In the genomic region with DNA sequence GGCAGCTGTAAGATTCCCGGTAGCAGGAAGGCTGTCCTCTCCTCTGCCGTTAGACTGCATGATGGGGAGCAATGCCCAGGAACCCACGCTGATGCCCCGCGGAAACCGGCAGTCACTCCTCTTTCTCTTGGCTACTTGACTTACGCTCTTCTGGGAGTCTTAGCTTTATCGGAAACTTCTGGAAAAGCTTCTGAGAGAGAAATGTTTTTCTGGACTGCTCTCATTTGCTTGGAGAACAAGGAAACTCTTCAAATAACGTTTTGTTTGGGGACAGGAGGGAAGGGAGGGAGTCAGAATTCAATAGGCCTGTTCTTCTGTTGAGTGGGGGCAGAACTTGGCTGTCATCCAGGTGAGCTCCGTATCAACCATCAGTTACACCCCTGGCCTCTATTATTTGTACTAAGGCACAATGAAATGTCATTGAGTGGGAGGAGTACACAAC, we compare ENCODE assay signal across 8 cellular contexts.
DNase-seq lines count a peak whose midpoint lies in the region; ATAC-seq and TF ChIP-seq lines count a peak whose summit lies in the region.

No MANE protein-coding gene starts in this region.

- CTCF ChIA-PET in activated CD4-positive, alpha-beta T cell treated with anti-CD3 and anti-CD28 coated beads for 36 hours (lab: Charles Lee) = interaction anchor here (2.1 kb wide), 1 partner anchor 10 kb away, joined by 4 read pairs; no protein-coding TSS in a partner anchor

- H3K27me3 Mint-ChIP-seq in activated CD4-positive, alpha-beta T cell treated with anti-CD3 and anti-CD28 coated beads for 36 hours = no peaks in the 10 kb centered on the region

- no peak overlapping the region for H2BK12ac ChIP-seq in neuronal stem cell (ENCODE audit: low read length)

- no peaks in the 10 kb centered on the region for H3K79me1 ChIP-seq in neuronal stem cell (ENCODE audit: low read depth, low read length)

- no peak overlapping the region for H2BK120ac ChIP-seq in neuronal stem cell (ENCODE audit: low read depth, low read length)

- no peak overlapping the region for H2BK5ac ChIP-seq in neuronal stem cell (ENCODE audit: low read length)

- H3K4ac ChIP-seq in neuronal stem cell (ENCODE audit: low read length) = no peak overlapping the region

- peak overlapping the region; percentile 92 for H3K27ac Mint-ChIP-seq in activated CD4-positive, alpha-beta T cell treated with anti-CD3 and anti-CD28 coated beads for 36 hours

- 39% methylated on average over 10 of the region's 10 CpGs for WGBS in esophagus muscularis mucosa
- WGBS in neuronal stem cell (ENCODE audit: extremely low coverage in 2 of 2, insufficient read length in 2 of 2, insufficient replicate concordance in 1 of 2), 2 donors = no CpG with 5 or more reads among the region's 10 CpGs

- no peaks in the 10 kb centered on the region for H3K36me3 ChIP-seq in esophagus muscularis mucosa
- H3K36me3 ChIP-seq in neuronal stem cell (replicated peaks in 1 of 2; ENCODE audit: control insufficient read depth in 2 of 2, insufficient read depth in 2 of 2, low read length in 2 of 2) = no peaks in the 10 kb centered on the region

- peak overlapping the region; percentile 82 for H2AFZ ChIP-seq in neuronal stem cell (ENCODE audit: low read length)

- peak overlapping the region; percentile 71 for H3K4me3 Mint-ChIP-seq in activated CD4-positive, alpha-beta T cell treated with anti-CD3 and anti-CD28 coated beads for 36 hours

- no peaks in the 10 kb centered on the region for H3K9me3 Mint-ChIP-seq in activated CD4-positive, alpha-beta T cell treated with anti-CD3 and anti-CD28 coated beads for 36 hours (ENCODE audit: low read depth)

- no peak for TF ChIP-seq EP300 in esophagus muscularis mucosa (IDR thresholded peaks at IDR 0.05)

- peaks cover 4 to 10% (median 8%) of the 10 kb centered on the region in 4 donors for H3K4me1 ChIP-seq in esophagus muscularis mucosa
- H3K4me1 ChIP-seq in neuronal stem cell (ENCODE audit: control insufficient read depth in 2 of 2, insufficient read depth in 1 of 2, low read depth in 1 of 2, low read length in 2 of 2) = peaks cover 9 to 25% of the 10 kb centered on the region in 2 donors

- H3K9me3 ChIP-seq in esophagus muscularis mucosa (no peaks in the 10 kb centered on the region), neuronal stem cell (replicated peaks in 1 of 2; ENCODE audit: control insufficient read depth in 2 of 2, insufficient read depth in 1 of 2, low read depth in 1 of 2, low read length in 2 of 2) (no peaks in the 10 kb centered on the region)

- no peak overlapping the region for H2BK15ac ChIP-seq in neuronal stem cell (ENCODE audit: low read length)

- H3K27ac ChIP-seq in esophagus muscularis mucosa (replicated peaks in 1 of 4) (peak overlapping the region; percentile 45 to 73 (median 66)), neuronal stem cell (replicated peaks; ENCODE audit: low read length) (peak overlapping the region; percentile 97)

- no peak for DNase-seq in activated CD4-positive, alpha-beta T cell treated with anti-CD3 and anti-CD28 coated beads for 36 hours
- no peak for DNase-seq in activated CD4-positive, alpha-beta T cell treated with anti-CD3 and anti-CD28 coated beads for 1 hour
- peak; percentile 23 for DNase-seq in SK-N-DZ (ENCODE audit: low spot score)
- DNase-seq in esophagus muscularis mucosa (ENCODE audit: extremely low spot score) = no peak
- no peak for DNase-seq in neuronal stem cell (ENCODE audit: low spot score)
- DNase-seq in A172 (ENCODE audit: low spot score) = no peak
- DNase-seq in NOMO-1 treated with DMSO at 0.1 percent for 48 hours (lab: John Stamatoyannopoulos, UW; ENCODE audit: unreplicated experiment) = no peak

- no peak overlapping the region for H4K91ac ChIP-seq in neuronal stem cell (ENCODE audit: low read depth, low read length, poor library complexity)

- no peak overlapping the region for H2AK5ac ChIP-seq in neuronal stem cell (ENCODE audit: low read depth, low read length)

- intact Hi-C loops in activated CD4-positive, alpha-beta T cell treated with anti-CD3 and anti-CD28 coated beads for 36 hours (cut with DNase I, micrococcal nuclease) = no loop called here
- intact Hi-C loops in esophagus muscularis mucosa (cut with DNase I) = no loop called here

- no peak overlapping the region for H3K14ac ChIP-seq in neuronal stem cell (ENCODE audit: low read length)

- no peak overlapping the region for H3K23ac ChIP-seq in neuronal stem cell (ENCODE audit: low read depth, low read length, poor library complexity)

- TF ChIP-seq CTCF in esophagus muscularis mucosa (IDR thresholded peaks at IDR 0.05) = no peak

- no peak for TF ChIP-seq POLR2A in esophagus muscularis mucosa (IDR thresholded peaks at IDR 0.05; ENCODE audit: low read depth)

- H4K8ac ChIP-seq in neuronal stem cell (ENCODE audit: low read depth, low read length) = no peak overlapping the region

- H3K36me3 Mint-ChIP-seq in activated CD4-positive, alpha-beta T cell treated with anti-CD3 and anti-CD28 coated beads for 36 hours (ENCODE audit: low read depth) = no peaks in the 10 kb centered on the region

- H3K4me2 ChIP-seq in neuronal stem cell (ENCODE audit: insufficient read depth, low read length, poor library complexity, severe bottlenecking) = peak overlapping the region; percentile 50

- no peaks in the 10 kb centered on the region for H3K27me3 ChIP-seq in esophagus muscularis mucosa
- H3K27me3 ChIP-seq in neuronal stem cell (ENCODE audit: control insufficient read depth in 3 of 3, insufficient read depth in 3 of 3, low read depth in 1 of 3, low read length in 3 of 3) = peaks cover 0 to 53% (median 0%) of the 10 kb centered on the region in 3 experiments

- no peak overlapping the region for H3K9ac ChIP-seq in neuronal stem cell (ENCODE audit: low read depth, low read length, poor library complexity)

- H3K4me3 ChIP-seq in esophagus muscularis mucosa (peak overlapping the region; percentile 44 to 51 (median 46)), neuronal stem cell (ENCODE audit: low read length in 2 of 2) (peak overlapping the region in 1 of 2 donors; percentile 35)

- POLR2A ChIA-PET in activated CD4-positive, alpha-beta T cell treated with anti-CD3 and anti-CD28 coated beads for 36 hours (lab: Charles Lee) = interaction anchor here (0.7 kb wide), 1 partner anchor 269 kb away, joined by 3 read pairs; no protein-coding TSS in a partner anchor

- peaks cover 39% of the 10 kb centered on the region for H3K4me1 Mint-ChIP-seq in activated CD4-positive, alpha-beta T cell treated with anti-CD3 and anti-CD28 coated beads for 36 hours

- H3K18ac ChIP-seq in neuronal stem cell (ENCODE audit: low read length) = peak overlapping the region; percentile 73

- ATAC-seq in activated CD4-positive, alpha-beta T cell treated with anti-CD3 and anti-CD28 coated beads for 36 hours = no peak
- no peak for ATAC-seq in GM19395 (IDR thresholded peaks at IDR 0.05; ENCODE audit: unreplicated experiment)
